17 cellular contexts compared by ENCODE assay signal in the genomic region with DNA sequence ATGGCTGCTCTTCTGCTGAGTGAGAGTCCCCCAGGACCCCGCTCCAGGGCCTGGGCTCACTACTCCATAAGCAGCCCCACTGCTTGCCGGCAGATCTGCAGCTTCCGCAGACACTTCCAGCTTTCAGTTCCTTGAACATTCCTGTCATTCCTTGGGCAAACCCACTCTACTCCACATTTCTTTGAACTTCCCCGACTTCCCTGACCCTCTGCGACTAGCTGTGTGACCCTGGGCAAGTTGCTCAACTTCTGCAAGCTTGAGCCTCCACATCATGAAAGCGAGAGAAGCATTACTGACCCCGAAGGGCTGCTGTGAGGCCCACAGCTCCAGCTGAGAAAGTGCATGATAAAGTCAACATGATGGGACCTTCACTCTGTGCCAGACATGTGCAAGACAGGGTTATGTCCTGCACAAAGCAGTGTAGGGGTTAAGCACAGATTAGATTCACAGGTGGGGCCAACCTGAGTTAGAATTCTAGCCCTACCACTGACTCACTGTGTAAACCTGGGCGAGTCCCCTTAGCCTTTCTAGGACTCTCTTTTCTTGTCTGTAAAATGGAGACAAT. TPM values are rescaled to one million over a fixed set of nuclear protein-coding genes. Genes with fewer than 3 reads are reported as not detected.
DNase-seq lines count a peak whose midpoint lies in the region; ATAC-seq and TF ChIP-seq lines count a peak whose summit lies in the region.
"Had no signal": no experiment of that assay in that cellular context is flagged by ENCODE, and none has a peak within 500 bp of the region (broad histone marks: within the 10 kb centered on the region; RNA-seq: fewer than 3 reads in every experiment).

No MANE protein-coding gene starts in this region.

- H3K9ac ChIP-seq in IMR-90 (ENCODE audit: low read depth, low read length) (no peak overlapping the region), liver (ENCODE audit: low read depth in 1 of 2, low read length in 2 of 2) (no peak overlapping the region), colonic mucosa (ENCODE audit: low read depth in 2 of 2, low read length in 2 of 2) (no peak overlapping the region)

- H3K27me3 ChIP-seq in IMR-90 (ENCODE audit: control insufficient read depth, insufficient read depth, low read length): peaks cover 9% of the 10 kb centered on the region; the same call in 1 of the 2 replicates
- H3K27me3 ChIP-seq in liver (ENCODE audit: control insufficient read depth in 4 of 4, insufficient read depth in 4 of 4, low read length in 3 of 4): no peaks in the 10 kb centered on the region
- H3K27me3 ChIP-seq in colonic mucosa: no peaks in the 10 kb centered on the region
- H3K27me3 ChIP-seq: gastroesophageal sphincter had no signal

- no peak for TF ChIP-seq CTCF in IMR-90 (conservative IDR thresholded peaks at IDR 0.05; ENCODE audit: low read depth, low read length)
- no peak for TF ChIP-seq CTCF in epithelial cell of proximal tubule (conservative IDR thresholded peaks at IDR 0.05; ENCODE audit: low read depth, low read length)
- no peak for TF ChIP-seq CTCF in liver (IDR thresholded peaks at IDR 0.05; ENCODE audit: low read depth, low read length, missing input control)
- TF ChIP-seq CTCF in colonic mucosa (IDR thresholded peaks at IDR 0.05): no peak

- TF ChIP-seq RAD21 in IMR-90 (IDR thresholded peaks at IDR 0.05; ENCODE audit: low read length) (no peak), liver (IDR thresholded peaks at IDR 0.05) (no peak)

- intact Hi-C loops in IMR-90 (cut with micrococcal nuclease) (no loop called here), colonic mucosa (cut with DNase I) (no loop called here)

- peak overlapping the region; percentile 27 for H3K4me2 ChIP-seq in IMR-90 (ENCODE audit: low read depth, low read length)

- H4K20me1 ChIP-seq in IMR-90 (ENCODE audit: insufficient read depth, low read length): peaks cover 4% of the 10 kb centered on the region; the same call in 1 of the 2 replicates

- no peak overlapping the region for H3K23ac ChIP-seq in IMR-90 (ENCODE audit: low read depth, low read length)

- H3K9me3 ChIP-seq in IMR-90 (ENCODE audit: control insufficient read depth, insufficient read depth, low read length) (no peaks in the 10 kb centered on the region; the same call in 1 of the 2 replicates), liver (ENCODE audit: control insufficient read depth in 4 of 4, low read length in 3 of 4) (no peaks in the 10 kb centered on the region), colonic mucosa (no peaks in the 10 kb centered on the region)
- H3K9me3 ChIP-seq: gastroesophageal sphincter had no signal

- POLR2A ChIA-PET in IMR-90 (lab: Charles Lee; ENCODE audit: unreplicated experiment): interaction anchor here (0.7 kb wide), 1 partner anchor 766 kb away, joined by 5 read pairs; no protein-coding TSS in a partner anchor

- H2AK5ac ChIP-seq in IMR-90 (ENCODE audit: low read depth, low read length): no peak overlapping the region

- WGBS in IMR-90 (ENCODE audit: extremely low coverage in 2 of 2, insufficient read length in 1 of 2), 2 experiments: no CpG with 5 or more reads among the region's 8 CpGs
- 73% methylated on average over 8 of the region's 8 CpGs for WGBS in liver

- no peak overlapping the region for H2BK5ac ChIP-seq in IMR-90 (ENCODE audit: low read depth, low read length, poor library complexity, severe bottlenecking)

- DNase-seq in IMR-90: peak; percentile 49
- DNase-seq in epithelial cell of proximal tubule (ENCODE audit: low read depth): peak; percentile 18
- DNase-seq in smooth muscle cell of the brain vasculature (ENCODE audit: low read depth, low spot score): peak; percentile 33
- no peak for DNase-seq in colonic mucosa
- DNase-seq in NCI-H2029 (lab: John Stamatoyannopoulos, UW): no peak
- DNase-seq in T-helper 2 cell: no peak
- no peak for DNase-seq in cerebellar nuclear complex (lab: John Stamatoyannopoulos, UW)
- DNase-seq: anterior cingulate cortex; CD4-positive, alpha-beta memory T cell; KBM-7; left colon; NCI-H1436; NCI-H526 treated with DMSO at 0.1 percent for 48 hours; stimulated activated naive CD8-positive, alpha-beta T cell treated with anti-CD3 and anti-CD28 coated beads, Interleukin-15, amount 100 ng/mL, for 72 hours had no signal

- dilution Hi-C loops in IMR-90 (cut with HindIII; ENCODE audit: low sequenced_read_pairs, unreplicated experiment): no loop called here

- peak; percentile 87 for ATAC-seq in IMR-90 (ENCODE audit: low read depth)
- ATAC-seq: gastroesophageal sphincter; left colon; stimulated activated naive CD8-positive, alpha-beta T cell treated with anti-CD3 and anti-CD28 coated beads, Interleukin-15, amount 100 ng/mL, for 72 hours had no signal

- TF ChIP-seq POLR2A in IMR-90 (IDR thresholded peaks at IDR 0.05; ENCODE audit: low read depth, low read length): no peak

- H3K4ac ChIP-seq in IMR-90 (ENCODE audit: low read depth, low read length): no peak overlapping the region

- H3K79me1 ChIP-seq in IMR-90 (ENCODE audit: low read depth in 1 of 2, low read length in 2 of 2): no peaks in the 10 kb centered on the region

- H2BK15ac ChIP-seq in IMR-90 (ENCODE audit: low read depth, low read length): no peak overlapping the region

- H4K5ac ChIP-seq in IMR-90 (ENCODE audit: low read depth, low read length): no peak overlapping the region

- H4K91ac ChIP-seq in IMR-90 (ENCODE audit: insufficient read depth, low read depth, low read length): no peak overlapping the region

- no peaks in the 10 kb centered on the region for H3K9me1 ChIP-seq in IMR-90 (ENCODE audit: insufficient read depth, low read length)

- H3K18ac ChIP-seq in IMR-90 (ENCODE audit: low read depth, low read length): no peak overlapping the region

- H3K36me3 ChIP-seq in IMR-90 (ENCODE audit: control insufficient read depth, insufficient read depth, low read length) (no peaks in the 10 kb centered on the region), liver (ENCODE audit: control insufficient read depth in 4 of 4, insufficient read depth in 3 of 4, low read depth in 1 of 4, low read length in 3 of 4) (no peaks in the 10 kb centered on the region), colonic mucosa (no peaks in the 10 kb centered on the region)
- H3K36me3 ChIP-seq: gastroesophageal sphincter had no signal

- H2BK120ac ChIP-seq in IMR-90 (ENCODE audit: low read depth, low read length): no peak overlapping the region

- H2AK9ac ChIP-seq in IMR-90 (replicated peaks; ENCODE audit: low read depth, low read length, poor library complexity): peak overlapping the region; percentile 52

- no TSS peak for BruUV-seq in IMR-90 (replicated peaks; lab: Mats Ljungman, UMichigan)

- H3K27ac ChIP-seq in IMR-90 (ENCODE audit: insufficient read depth, low read length): no peak overlapping the region
- no peak overlapping the region for H3K27ac ChIP-seq in liver (ENCODE audit: low read depth in 1 of 2, low read length in 2 of 2)
- H3K27ac ChIP-seq in colonic mucosa: no peak overlapping the region
- H3K27ac ChIP-seq: gastroesophageal sphincter, skin epidermis had no signal

- no peak overlapping the region for H4K8ac ChIP-seq in IMR-90 (ENCODE audit: low read depth in 2 of 2, low read length in 2 of 2)

- no peak overlapping the region for H3K14ac ChIP-seq in IMR-90 (replicated peaks; ENCODE audit: low read depth, low read length)

- peak overlapping the region; percentile 26 for H2AFZ ChIP-seq in IMR-90 (replicated peaks; ENCODE audit: low read length, poor library complexity)

- no peak overlapping the region for H2BK20ac ChIP-seq in IMR-90 (ENCODE audit: low read depth, low read length)

- in situ Hi-C loops in IMR-90 (cut with MboI; ENCODE audit: low sequenced_read_pairs): no loop called here

- CTCF ChIA-PET in IMR-90 (lab: Yijun Ruan, JAX): interaction anchor here (1.0 to 1.7 kb wide), 3 partner anchors 8 to 122 kb away, joined by 3 to 4 read pairs (median 3); no protein-coding TSS in a partner anchor

- H3K4me1 ChIP-seq in IMR-90 (ENCODE audit: control insufficient read depth, insufficient read depth, low read length): peaks cover 4% of the 10 kb centered on the region
- no peaks in the 10 kb centered on the region for H3K4me1 ChIP-seq in liver (ENCODE audit: control insufficient read depth in 4 of 4, insufficient read depth in 4 of 4, low read length in 3 of 4)
- H3K4me1 ChIP-seq in colonic mucosa: no peaks in the 10 kb centered on the region
- H3K4me1 ChIP-seq: gastroesophageal sphincter had no signal

- H3K4me3 ChIP-seq in IMR-90 (ENCODE audit: insufficient read depth, low read depth, low read length) (no peak overlapping the region), epithelial cell of proximal tubule (ENCODE audit: low read depth, low read length) (no peak overlapping the region), liver (ENCODE audit: low read depth in 1 of 3, low read length in 3 of 3) (no peak overlapping the region), colonic mucosa (no peak overlapping the region)
- H3K4me3 ChIP-seq: gastroesophageal sphincter, skin epidermis had no signal

- H3K56ac ChIP-seq in IMR-90 (ENCODE audit: extremely low read depth, insufficient read depth, low read length): no peak overlapping the region

TF ChIP-seq in IMR-90, 13 proteins besides CTCF, POLR2A, EP300 and RAD21 (continues in another document):
- no peak for TF ChIP-seq MAZ (IDR thresholded peaks at IDR 0.05; ENCODE audit: borderline replicate concordance, low read depth, low read length)
- peak; percentile 58; the same call in 1 of the 2 replicates for TF ChIP-seq CEBPB (IDR thresholded peaks at IDR 0.05; ENCODE audit: low read depth, low read length)
- TF ChIP-seq FOS (IDR thresholded peaks at IDR 0.05; ENCODE audit: low read depth, low read length): no peak
- TF ChIP-seq RFX5 (IDR thresholded peaks at IDR 0.05; ENCODE audit: low read depth, low read length): no peak

RNA-seq across cellular contexts. Expression of a gene that starts 51.8 kb away (rescaled TPM):
- total RNA-seq in IMR-90 (2012; rRNA removed) (25.1 and 48.3 TPM in 2 replicates), epithelial cell of proximal tubule (24.1 and 27.5 TPM in 2 replicates), liver (10 to 100 TPM; 17.3 to 21.9 TPM), colonic mucosa (10 to 100 TPM; 34.4 to 41.6 TPM)
- polyA plus RNA-seq in IMR-90 (2012; rRNA removed) (20.8 and 27.3 TPM in 2 replicates), liver (10 to 100 TPM in 1 of 2 donors, 1 to 10 TPM in 1; 5.6 to 10.2 TPM)
- 3.1 and 5.3 TPM in 2 replicates for polyA plus RNA-seq in IMR-90 (2012; cell fraction: cytosol; rRNA removed)
- polyA plus RNA-seq in IMR-90 (2012; cell fraction: nucleus; rRNA removed; ENCODE audit: low replicate concordance): 0.92 and 9.1 TPM in 2 replicates

RNA-seq across cellular contexts. Expression of a gene that starts 52.0 kb away (rescaled TPM):
- 0.83 and 1.1 TPM in 2 replicates for total RNA-seq in IMR-90 (2012; rRNA removed)
- 0.73 and 0.96 TPM in 2 replicates for polyA plus RNA-seq in IMR-90 (2012; rRNA removed)
- polyA plus RNA-seq in IMR-90 (2012; cell fraction: cytosol; rRNA removed): 0.19 and 0.27 TPM in 2 replicates
- polyA plus RNA-seq in IMR-90 (2012; cell fraction: nucleus; rRNA removed; ENCODE audit: low replicate concordance): 1.2 and 3.7 TPM in 2 replicates
- 0.87 and 7.0 TPM in 2 replicates for total RNA-seq in epithelial cell of proximal tubule
- total RNA-seq in liver: 1 to 10 TPM; 1.0 to 1.3 TPM
- under 1 TPM; 0.18 to 0.26 TPM for polyA plus RNA-seq in liver
- total RNA-seq in colonic mucosa: 1 to 10 TPM; 2.2 to 2.8 TPM

Comparison
In these comparisons a context has a peak if more than half of its experiments do, and no peak if none do; other contexts are left out.
1. DNase-seq: peak in IMR-90 (single experiment), epithelial cell of proximal tubule (single experiment) and smooth muscle cell of the brain vasculature (single experiment); none in colonic mucosa (single experiment), NCI-H2029 (single experiment), T-helper 2 cell (0 of 5) and cerebellar nuclear complex (0 of 2).